In genomic region chr12:120235369-120236123, GRCh38 we compare ENCODE assay signal across 9 cellular contexts. TPM values are rescaled to one million over a fixed set of nuclear protein-coding genes. Genes with fewer than 3 reads are reported as not detected.
DNase-seq lines count a peak whose midpoint lies in the region; ATAC-seq, FAIRE-seq and TF ChIP-seq lines count a peak whose summit lies in the region.
"Had no signal": no experiment of that assay in that cellular context is flagged by ENCODE, and none has a peak within 500 bp of the region (broad histone marks: within the 10 kb centered on the region; RNA-seq: fewer than 3 reads in every experiment).

No MANE protein-coding gene starts in this region.

- H3K4me1 ChIP-seq in A549 (peaks cover 97% of the 10 kb centered on the region), HUES6 (ENCODE audit: control insufficient read depth, insufficient read depth, low read length) (peaks cover 79% of the 10 kb centered on the region), mesenchymal stem cell (ENCODE audit: control insufficient read depth, insufficient read depth, low read depth, low read length) (peaks cover 74% of the 10 kb centered on the region)

- no peak overlapping the region for H3K4me3 ChIP-seq in A549
- no peak overlapping the region for H3K4me3 ChIP-seq in HUES6 (ENCODE audit: low read depth, low read length)
- H3K4me3 ChIP-seq in cardiac fibroblast (replicated peaks in 1 of 2; ENCODE audit: low read depth in 2 of 2, low read length in 2 of 2) = peak overlapping the region in 1 of 2 donors; percentile 14
- peak overlapping the region in 1 of 2 experiments; percentile 47 for H3K4me3 ChIP-seq in mesenchymal stem cell (ENCODE audit: insufficient read depth in 1 of 2, low read depth in 1 of 2, low read length in 2 of 2)

- TF ChIP-seq POLR2A in A549 (IDR thresholded peaks at IDR 0.05; ENCODE audit: low read length) = no peak

- no peaks in the 10 kb centered on the region for H3K79me1 ChIP-seq in mesenchymal stem cell (replicated peaks; ENCODE audit: low read length, poor library complexity, severe bottlenecking)

- H3K4ac ChIP-seq in mesenchymal stem cell (ENCODE audit: low read depth in 1 of 2, low read length in 2 of 2) = peak overlapping the region; percentile 94 to 97

- H3K9ac ChIP-seq in HUES6 (ENCODE audit: low read length) (peak overlapping the region; percentile 22), mesenchymal stem cell (ENCODE audit: low read length) (peak overlapping the region; percentile 88)

- CTCF ChIA-PET in A549 (lab: Yijun Ruan, JAX) = interaction anchor here (0.7 to 43.7 kb wide), 12 partner anchors 11 to 247 kb away, joined by 3 to 1367 read pairs (median 3); partner anchors contain the start of genes PXN, RNU4-2 and RPLP0

- H4K8ac ChIP-seq in mesenchymal stem cell (ENCODE audit: low read length) = peak overlapping the region; percentile 94

- WGBS in A549 (ENCODE audit: missing lambda C conversion rate) = 87% methylated on average over 15 of the region's 15 CpGs
- WGBS in mesenchymal stem cell = 74% methylated on average over 13 of the region's 15 CpGs

- H3K23ac ChIP-seq in mesenchymal stem cell (ENCODE audit: low read length in 2 of 2) = peak overlapping the region in 1 of 2 experiments; percentile 57

- H2BK12ac ChIP-seq in mesenchymal stem cell (ENCODE audit: low read length in 2 of 2) = peak overlapping the region; percentile 88 to 91

- no peak for FAIRE-seq in A549 (lab: Jason Lieb, UNC)

- no peak for TF ChIP-seq EP300 in A549 (IDR thresholded peaks at IDR 0.05)

- H3K36me3 ChIP-seq in HUES6 (ENCODE audit: control insufficient read depth, insufficient read depth, low read length) (no peaks in the 10 kb centered on the region), mesenchymal stem cell (ENCODE audit: control insufficient read depth in 1 of 2, insufficient read depth in 2 of 2, low read depth in 1 of 2, low read length in 2 of 2) (peaks cover 8 to 11% of the 10 kb centered on the region in 2 experiments)

- no peak overlapping the region for H2AFZ ChIP-seq in mesenchymal stem cell (ENCODE audit: low read depth, low read length)

- peak; percentile 47 to 59 for DNase-seq in A549 (ENCODE audit: low read depth in 1 of 2, low spot score in 1 of 2)
- peak in 1 of 2 donors; percentile 60 for DNase-seq in cardiac fibroblast (ENCODE audit: low read depth in 2 of 2)
- peak; percentile 52 for DNase-seq in mesenchymal stem cell
- DNase-seq in DMS79 treated with DMSO at 0.1 percent for 48 hours (lab: John Stamatoyannopoulos, UW) = no peak
- DNase-seq in activated CD4-positive, CD25-positive, alpha-beta regulatory T cell (lab: John Stamatoyannopoulos, UW) = no peak
- DNase-seq in SKM-1 treated with dmso at 0.1 percent for 144 hours (lab: John Stamatoyannopoulos, UW; ENCODE audit: unreplicated experiment) = no peak
- DNase-seq: naive B cell had no signal

- H3K18ac ChIP-seq in mesenchymal stem cell (ENCODE audit: low read depth in 1 of 2, low read length in 2 of 2) = peak overlapping the region; percentile 84 to 96

- POLR2A ChIA-PET in A549 (lab: Yijun Ruan, JAX) = interaction anchor here (0.5 to 2.2 kb wide), 8 partner anchors 22 to 767 kb away, joined by 3 to 25 read pairs (median 5); partner anchors contain the start of genes PXN, RNU4-1, RNU4-2 and RPLP0

- H3K27ac ChIP-seq in A549 (peak overlapping the region; percentile 93 to 100), HUES6 (ENCODE audit: low read depth, low read length) (no peak overlapping the region), mesenchymal stem cell (ENCODE audit: low read length, poor library complexity, severe bottlenecking) (peak overlapping the region; percentile 99)

- H2BK15ac ChIP-seq in mesenchymal stem cell (ENCODE audit: low read depth, poor library complexity, severe bottlenecking) = peak overlapping the region; percentile 77

- H3K4me2 ChIP-seq in A549 (peak overlapping the region; percentile 90), mesenchymal stem cell (ENCODE audit: low read length, poor library complexity, severe bottlenecking) (no peak overlapping the region)

- peak overlapping the region; percentile 86 for H2BK120ac ChIP-seq in mesenchymal stem cell (ENCODE audit: low read depth, low read length)

- H3K14ac ChIP-seq in mesenchymal stem cell (ENCODE audit: low read length in 2 of 2) = peak overlapping the region in 1 of 2 experiments; percentile 79

- H4K91ac ChIP-seq in mesenchymal stem cell (ENCODE audit: low read length) = peak overlapping the region; percentile 81

- TF ChIP-seq CTCF in A549 (IDR thresholded peaks at IDR 0.05) = no peak
- TF ChIP-seq CTCF in cardiac fibroblast (IDR thresholded peaks at IDR 0.05; ENCODE audit: low read depth, low read length) = peak; percentile 40

- ATAC-seq in A549 = peak in 1 of 2 experiments; percentile 13; a peak in 3 of 6 replicates
- no peak for ATAC-seq in HG02938 (IDR thresholded peaks at IDR 0.05; ENCODE audit: unreplicated experiment)

- H3K9me3 ChIP-seq in A549 (no peaks in the 10 kb centered on the region), HUES6 (ENCODE audit: control insufficient read depth, insufficient read depth, low read depth, low read length) (no peaks in the 10 kb centered on the region), mesenchymal stem cell (ENCODE audit: control insufficient read depth, low read length) (no peaks in the 10 kb centered on the region)

- no peak overlapping the region for H2BK5ac ChIP-seq in mesenchymal stem cell (ENCODE audit: low read depth, low read length, poor library complexity, severe bottlenecking)

- peak overlapping the region; percentile 24 for H2AK5ac ChIP-seq in mesenchymal stem cell (ENCODE audit: low read length, severe bottlenecking)

- H3K27me3 ChIP-seq in HUES6 (ENCODE audit: control insufficient read depth, insufficient read depth, low read length) (no peaks in the 10 kb centered on the region), mesenchymal stem cell (ENCODE audit: control insufficient read depth in 1 of 2, insufficient read depth in 1 of 2, low read length in 2 of 2) (no peaks in the 10 kb centered on the region)

- no peak for TF ChIP-seq RAD21 in A549 (conservative IDR thresholded peaks at IDR 0.05 in 1 of 2, IDR thresholded peaks at IDR 0.05 in 1 of 2)

TF ChIP-seq in A549, 52 proteins besides CTCF, POLR2A, EP300 and RAD21:
- TF ChIP-seq MAX (IDR thresholded peaks at IDR 0.05) (peak; percentile 52; the same call in 1 of the 2 replicates), HDAC2 (IDR thresholded peaks at IDR 0.05) (no peak)
TF ChIP-seq in A549: peak in this region for 1.

RNA-seq across cellular contexts. Expression of gene PXN, which starts 30.0 kb away (rescaled TPM):
- polyA plus RNA-seq in A549 (2011; rRNA removed) = 40.1 and 62.8 TPM in 2 replicates
- polyA plus RNA-seq in A549 (2012; cell fraction: cytosol; rRNA removed) = 67.2 and 97.2 TPM in 2 replicates
- 165 and 170 TPM in 2 replicates for polyA plus RNA-seq in A549 (2012; cell fraction: nucleus; rRNA removed)
- 97.0 to 102 TPM (median 98.6 TPM) in 3 replicates for polyA plus RNA-seq in A549 (2017; fragmentation: RNase III; extraction: RNeasy Plus Mini Kit Qiagen cat#74134 plus additional on column Dnase treatment)
- 44.1 and 64.3 TPM in 2 replicates for polyA minus RNA-seq in A549 (2011; rRNA and poly(A)+ RNA removed)
- polyA plus RNA-seq in mesenchymal stem cell (2013, experiment 1 of 2) = 90.4 TPM
- 88.1 TPM for polyA plus RNA-seq in mesenchymal stem cell (2013, experiment 2 of 2)

RNA-seq across cellular contexts. Expression of gene RPLP0, which starts 34.6 kb away (rescaled TPM):
- polyA plus RNA-seq in A549 (2011; rRNA removed) = 5,441 and 7,182 TPM in 2 replicates
- polyA plus RNA-seq in A549 (2012; cell fraction: cytosol; rRNA removed) = 7,109 and 7,241 TPM in 2 replicates
- polyA plus RNA-seq in A549 (2012; cell fraction: nucleus; rRNA removed) = 3,292 and 3,609 TPM in 2 replicates
- polyA plus RNA-seq in A549 (2017; fragmentation: RNase III; extraction: RNeasy Plus Mini Kit Qiagen cat#74134 plus additional on column Dnase treatment) = 3,449 to 3,524 TPM (median 3,456 TPM) in 3 replicates
- polyA minus RNA-seq in A549 (2011; rRNA and poly(A)+ RNA removed) = 4,371 and 5,632 TPM in 2 replicates
- polyA plus RNA-seq in mesenchymal stem cell (2013, experiment 1 of 2) = 3,349 TPM
- polyA plus RNA-seq in mesenchymal stem cell (2013, experiment 2 of 2) = 3,313 TPM

RNA-seq across cellular contexts. Expression of gene GCN1, which starts 41.0 kb away (rescaled TPM):
- polyA plus RNA-seq in A549 (2011; rRNA removed) = 64.1 and 81.5 TPM in 2 replicates
- polyA plus RNA-seq in A549 (2012; cell fraction: cytosol; rRNA removed) = 72.5 and 73.2 TPM in 2 replicates
- polyA plus RNA-seq in A549 (2012; cell fraction: nucleus; rRNA removed) = 193 and 238 TPM in 2 replicates
- 43.2 to 50.8 TPM (median 45.8 TPM) in 3 replicates for polyA plus RNA-seq in A549 (2017; fragmentation: RNase III; extraction: RNeasy Plus Mini Kit Qiagen cat#74134 plus additional on column Dnase treatment)
- polyA minus RNA-seq in A549 (2011; rRNA and poly(A)+ RNA removed) = 224 and 252 TPM in 2 replicates
- polyA plus RNA-seq in mesenchymal stem cell (2013, experiment 1 of 2) = 19.7 TPM
- polyA plus RNA-seq in mesenchymal stem cell (2013, experiment 2 of 2) = 17.3 TPM

RNA-seq across cellular contexts. Expression of gene RNU4-2, which starts 56.2 kb away (rescaled TPM):
- polyA plus RNA-seq in A549 (2011; rRNA removed) (under 0.01 TPM in 1 of 2 replicates, not detected in the other), A549 (2017; fragmentation: RNase III; extraction: RNeasy Plus Mini Kit Qiagen cat#74134 plus additional on column Dnase treatment) (not detected in 3 replicates)
- not detected in 2 replicates for polyA plus RNA-seq in A549 (2012; cell fraction: cytosol; rRNA removed)
- polyA plus RNA-seq in A549 (2012; cell fraction: nucleus; rRNA removed) = not detected in 2 replicates
- under 0.01 TPM in 2 replicates for polyA minus RNA-seq in A549 (2011; rRNA and poly(A)+ RNA removed)
- not detected for polyA plus RNA-seq in mesenchymal stem cell (2013, experiment 1 of 2)
- polyA plus RNA-seq in mesenchymal stem cell (2013, experiment 2 of 2) = not detected

RNA-seq across cellular contexts. Expression of gene RNU4-1, which starts 57.5 kb away (rescaled TPM):
- polyA plus RNA-seq in A549 (2011; rRNA removed) = not detected in 2 replicates
- not detected in 2 replicates for polyA plus RNA-seq in A549 (2012; cell fraction: cytosol; rRNA removed)
- not detected in 2 replicates for polyA plus RNA-seq in A549 (2012; cell fraction: nucleus; rRNA removed)
- not detected in 3 replicates for polyA plus RNA-seq in A549 (2017; fragmentation: RNase III; extraction: RNeasy Plus Mini Kit Qiagen cat#74134 plus additional on column Dnase treatment)
- under 0.01 TPM in 2 replicates for polyA minus RNA-seq in A549 (2011; rRNA and poly(A)+ RNA removed)
- not detected for polyA plus RNA-seq in mesenchymal stem cell (2013, experiment 1 of 2)
- not detected for polyA plus RNA-seq in mesenchymal stem cell (2013, experiment 2 of 2)

Comparison
In these comparisons a context has a peak if more than half of its experiments do, and no peak if none do; other contexts are left out.
1. DNase-seq: peak in A549 (2 of 2) and mesenchymal stem cell (single experiment); none in DMS79 treated with DMSO at 0.1 percent for 48 hours (single experiment), activated CD4-positive, CD25-positive, alpha-beta regulatory T cell (0 of 4) and SKM-1 treated with dmso at 0.1 percent for 144 hours (single experiment).